11 cellular contexts compared by ENCODE assay signal in the genomic region with DNA sequence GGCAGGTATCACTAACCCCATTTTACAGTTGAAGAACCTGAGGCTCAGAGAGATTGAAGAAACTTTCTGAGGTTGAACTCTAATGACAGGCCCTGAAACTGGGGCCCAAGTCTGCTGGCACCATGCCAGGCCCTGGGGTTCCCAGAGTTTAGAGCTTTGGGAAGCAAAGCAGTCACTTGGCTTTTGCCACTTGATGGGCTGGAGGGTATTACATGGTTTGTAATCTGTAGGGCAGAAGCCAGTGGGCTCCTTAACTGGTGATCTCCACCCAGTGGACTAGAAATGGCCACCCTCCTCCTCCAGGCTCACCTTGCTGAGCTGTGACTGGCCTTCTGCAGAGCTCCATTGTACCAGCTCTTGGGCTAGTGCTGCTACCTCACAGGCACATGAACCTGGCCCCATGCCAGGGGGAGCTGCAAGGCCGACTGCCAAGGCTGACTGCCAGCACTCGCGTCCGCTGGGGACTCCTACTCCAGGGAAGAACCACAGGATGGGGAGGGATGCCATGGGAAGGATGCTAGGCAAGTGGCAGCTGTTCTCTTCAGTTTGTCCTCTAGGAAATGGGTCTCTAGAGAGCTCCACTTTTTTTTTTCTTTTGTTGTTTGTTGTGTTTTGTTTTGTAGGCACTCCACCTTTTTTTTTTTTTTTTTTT.
DNase-seq lines count a peak whose midpoint lies in the region; ATAC-seq, FAIRE-seq and TF ChIP-seq lines count a peak whose summit lies in the region.
"Had no signal": no experiment of that assay in that cellular context is flagged by ENCODE, and none has a peak within 500 bp of the region (broad histone marks: within the 10 kb centered on the region; RNA-seq: fewer than 3 reads in every experiment).

No MANE protein-coding gene starts in this region.

- H3K4me1 ChIP-seq in HepG2 (ENCODE audit: insufficient read depth, low read length): 0 out of 2 replicates have a peak, but pooled peaks cover 8% of the 10 kb centered on the region
- H3K4me1 ChIP-seq: BLaER1, HAP-1 had no signal

- no peak for TF ChIP-seq CTCF in AG10803 (conservative IDR thresholded peaks at IDR 0.05; ENCODE audit: low read length)
- no peak for TF ChIP-seq CTCF in brain microvascular endothelial cell (IDR thresholded peaks at IDR 0.05; ENCODE audit: low read depth, low read length, missing control alignments)
- no peak for TF ChIP-seq CTCF in HepG2 (CRISPR knock-in tag; IDR thresholded peaks at IDR 0.05)
- no peak for TF ChIP-seq CTCF in GM10266 (IDR thresholded peaks at IDR 0.05; ENCODE audit: control insufficient read depth, insufficient read depth, low read depth, missing control alignments)

- H3K9ac ChIP-seq in HepG2 (ENCODE audit: insufficient read depth, low read depth, low read length): no peak overlapping the region
- H3K9ac ChIP-seq: BLaER1 had no signal

- intact Hi-C loops in HepG2 (cut with micrococcal nuclease; ENCODE audit: unreplicated experiment): no loop called here

- no peak for TF ChIP-seq RAD21 in HepG2 (CRISPR knock-in tag; IDR thresholded peaks at IDR 0.05)

- in situ Hi-C loops in brain microvascular endothelial cell (cut with HindIII; ENCODE audit: low pct_ligation_motif_present, low sequenced_read_pairs) (no loop called here), HepG2 (cut with HindIII; ENCODE audit: extremely low pct_ligation_motif_present, low pct_unique_long_range_greater_than_20kb) (no loop called here)

- H3K79me2 ChIP-seq in HepG2 (ENCODE audit: insufficient read depth, low read length): no peaks in the 10 kb centered on the region

- ATAC-seq in HepG2: no peak
- no peak for ATAC-seq in GM18520 (IDR thresholded peaks at IDR 0.05; ENCODE audit: unreplicated experiment)
- ATAC-seq in HG03354 (IDR thresholded peaks at IDR 0.05; ENCODE audit: poor library complexity, severe bottlenecking, unreplicated experiment): no peak

- no peak overlapping the region for H3K27ac ChIP-seq in brain microvascular endothelial cell
- H3K27ac ChIP-seq in HepG2 (ENCODE audit: extremely low read length, insufficient read depth, low read length): no peak overlapping the region
- H3K27ac ChIP-seq: BLaER1 had no signal

- CTCF ChIA-PET in HepG2 (lab: Yijun Ruan, JAX; ENCODE audit: low intra/inter-chr PET ratio, low total read pairs): no interaction called here

- BruUV-seq in HepG2 (replicated peaks; lab: Mats Ljungman, UMichigan): no TSS peak

- no peak for TF ChIP-seq POLR2A in HepG2 (IDR thresholded peaks at IDR 0.05; ENCODE audit: insufficient read depth in 1 of 2, low read depth in 2 of 2, low read length in 2 of 2)

- H2AFZ ChIP-seq in HepG2 (ENCODE audit: low read length): no peak overlapping the region

- no peaks in the 10 kb centered on the region for H4K20me1 ChIP-seq in HepG2 (ENCODE audit: insufficient read depth, low read length)
- H4K20me1 ChIP-seq: BLaER1 had no signal

- 89% methylated on average over 4 of the region's 4 CpGs for WGBS in HepG2 (ENCODE audit: low lambda C conversion rate)

- TF ChIP-seq EP300 in HepG2 (IDR thresholded peaks at IDR 0.05; ENCODE audit: low read depth in 2 of 2, low read length in 2 of 2): no peak
- TF ChIP-seq EP300 in HepG2 (CRISPR knock-in tag; IDR thresholded peaks at IDR 0.05; ENCODE audit: borderline replicate concordance): no peak

- FAIRE-seq in HepG2 (lab: Jason Lieb, UNC): no peak

- H3K4me2 ChIP-seq in HepG2 (ENCODE audit: low read depth, low read length): no peak overlapping the region
- H3K4me2 ChIP-seq: BLaER1 had no signal

- no peaks in the 10 kb centered on the region for H3K9me3 ChIP-seq in HepG2 (ENCODE audit: low read length)
- H3K9me3 ChIP-seq: BLaER1, HAP-1 had no signal

- POLR2A ChIA-PET in HepG2 (lab: Yijun Ruan, JAX): interaction anchor here (1.3 to 1.5 kb wide), 2 partner anchors 10 to 11 kb away, joined by 3 to 5 read pairs; no protein-coding TSS in a partner anchor

- H3K27me3 ChIP-seq in brain microvascular endothelial cell (replicated peaks) (no peaks in the 10 kb centered on the region), HepG2 (ENCODE audit: control insufficient read depth in 1 of 2, insufficient read depth in 2 of 2, low read length in 2 of 2) (no peaks in the 10 kb centered on the region)
- H3K27me3 ChIP-seq: BLaER1 had no signal

- DNase-seq in AG10803 (ENCODE audit: low read depth) (peak; percentile 33), NCI-H1694 (lab: John Stamatoyannopoulos, UW) (peak; percentile 94), brain microvascular endothelial cell (peak; percentile 15), HepG2 (ENCODE audit: low spot score) (no peak), GM10266 (ENCODE audit: extremely low spot score) (no peak), Kasumi-1 (lab: John Stamatoyannopoulos, UW) (no peak)
- DNase-seq: T1000 had no signal

- H3K36me3 ChIP-seq in brain microvascular endothelial cell (replicated peaks) (no peaks in the 10 kb centered on the region), HepG2 (replicated peaks in 1 of 2; ENCODE audit: control insufficient read depth in 1 of 2, insufficient read depth in 2 of 2, low read length in 2 of 2) (peaks cover 12 to 37% of the 10 kb centered on the region in 2 experiments; a peak in 4 of 5 replicates)

- H3K4me3 ChIP-seq in AG10803 (ENCODE audit: low read length): no peak overlapping the region
- H3K4me3 ChIP-seq in brain microvascular endothelial cell (ENCODE audit: low read depth, low read length): no peak overlapping the region
- no peak overlapping the region for H3K4me3 ChIP-seq in HepG2 (replicated peaks in 1 of 3; ENCODE audit: insufficient read depth in 1 of 3, low read depth in 2 of 3, low read length in 3 of 3)
- H3K4me3 ChIP-seq: BLaER1, HAP-1 had no signal

TF ChIP-seq in HepG2, 621 proteins besides CTCF, POLR2A, EP300 and RAD21:
- TF ChIP-seq LCORL (IDR thresholded peaks at IDR 0.05) (peak; percentile 81), LCORL (CRISPR knock-in tag; IDR thresholded peaks at IDR 0.05) (no peak), RBM22 (optimal IDR thresholded peaks at IDR 0.05; ENCODE audit: low read length) (peak; percentile 72), THYN1 (CRISPR knock-in tag; IDR thresholded peaks at IDR 0.05; ENCODE audit: borderline replicate concordance, low read depth) (no peak), AGO2 (optimal IDR thresholded peaks at IDR 0.05; ENCODE audit: low read depth, low read length) (peak; percentile 41)

Comparison
In these comparisons a context has a peak if more than half of its experiments do, and no peak if none do; other contexts are left out.
1. DNase-seq: peak in AG10803 (single experiment), NCI-H1694 (single experiment) and brain microvascular endothelial cell (single experiment); none in HepG2 (single experiment), GM10266 (single experiment) and Kasumi-1 (0 of 2).